29 cellular contexts compared by ENCODE assay signal in genomic region chr4:73985528-73985852, GRCh38. TPM values are rescaled to one million over a fixed set of nuclear protein-coding genes. Genes with fewer than 3 reads are reported as not detected.
"Had no signal": no experiment of that assay in that cellular context is flagged by ENCODE, and none has a peak within 500 bp of the region (broad histone marks: within the 10 kb centered on the region; RNA-seq: fewer than 3 reads in every experiment).

No MANE protein-coding gene starts in this region.

- H3K4me3 ChIP-seq: adrenal gland, ascending aorta, esophagus muscularis mucosa, hepatocyte, mucosa of descending colon, thoracic aorta had no signal

- ATAC-seq: left cardiac atrium, mucosa of descending colon, right cardiac atrium had no signal

- H3K9ac ChIP-seq: parathyroid adenoma had no signal

- H3K9me3 Mint-ChIP-seq: activated T-cell treated with anti-CD3 and anti-CD28 coated beads, Interleukin-2, amount 50 U/mL, for 24 hours; activated T-helper 2 cell treated with anti-CD3 and anti-CD28 coated beads, Interferon-gamma antibody, Interleukin-2, Interleukin-4, amounts not matched to agents 10 μg/mL and 5 μg/mL and 100 μg/mL, durations not matched to agents 14 hours and 24 hours and 36 hours; nephron progenitor cell; type B pancreatic cell had no signal

- H3K36me3 Mint-ChIP-seq: activated naive CD8-positive, alpha-beta T cell; type B pancreatic cell had no signal

- H3K27ac ChIP-seq: adrenal gland, ascending aorta, brain microvascular endothelial cell, esophagus muscularis mucosa, hepatocyte, parathyroid adenoma, thoracic aorta had no signal

- DNase-seq: activated naive CD4-positive, alpha-beta T cell; activated T-cell treated with anti-CD3 and anti-CD28 coated beads, Interleukin-2, amount 50 U/mL, for 24 hours; adrenal gland; brain microvascular endothelial cell; central memory CD4-positive, alpha-beta T cell; effector memory CD4-positive, alpha-beta T cell; glutamatergic neuron; left cardiac atrium; mesendoderm; mucosa of descending colon; nephron progenitor cell; right cardiac atrium; stimulated activated CD4-positive, alpha-beta T cell treated with anti-CD3 and anti-CD28 coated beads, Interleukin-4, amount 100 ng/mL, for 24 hours; stimulated activated naive CD4-positive, alpha-beta T cell treated with Interleukin-2 at 50 U/mL for 16 hours; T-helper 9 cell had no signal

- H3K4me1 Mint-ChIP-seq: nephron progenitor cell had no signal

- H3K9me3 ChIP-seq: adrenal gland, ascending aorta, esophagus muscularis mucosa, mucosa of descending colon, thoracic aorta had no signal

- H3K79me2 ChIP-seq: hepatocyte, parathyroid adenoma had no signal

- H3K4me3 Mint-ChIP-seq: activated naive CD8-positive, alpha-beta T cell; activated T-cell treated with anti-CD3 and anti-CD28 coated beads, Interleukin-2, amount 50 U/mL, for 24 hours; nephron progenitor cell; type B pancreatic cell had no signal

- H3K4me2 ChIP-seq: hepatocyte had no signal

- H3K4me1 ChIP-seq: adrenal gland, ascending aorta, parathyroid adenoma had no signal

- H3K27ac Mint-ChIP-seq: activated naive CD8-positive, alpha-beta T cell; activated T-cell treated with anti-CD3 and anti-CD28 coated beads, Interleukin-2, amount 50 U/mL, for 24 hours; activated T-helper 2 cell treated with anti-CD3 and anti-CD28 coated beads, Interferon-gamma antibody, Interleukin-2, Interleukin-4, amounts not matched to agents 10 μg/mL and 5 μg/mL and 100 μg/mL, durations not matched to agents 14 hours and 24 hours and 36 hours; nephron progenitor cell; type B pancreatic cell had no signal

- H2AFZ ChIP-seq: hepatocyte, parathyroid adenoma had no signal

- H3K36me3 ChIP-seq: adrenal gland, ascending aorta, brain microvascular endothelial cell, esophagus muscularis mucosa, thoracic aorta had no signal

- H3K27me3 ChIP-seq: adrenal gland, ascending aorta, brain microvascular endothelial cell, hepatocyte had no signal

- FAIRE-seq: colon, frontal cortex, islet of Langerhans had no signal

RNA-seq across cellular contexts. Expression of gene PPBP, which starts 2.5 kb away (rescaled TPM):
- total RNA-seq: activated T-helper 2 cell treated with anti-CD3 and anti-CD28 coated beads, Interferon-gamma antibody, Interleukin-2, Interleukin-4, amounts not matched to agents 10 μg/mL and 5 μg/mL and 100 μg/mL, durations not matched to agents 14 hours and 24 hours and 36 hours; ascending aorta; dermis microvascular lymphatic vessel endothelial cell; mucosa of descending colon; pulmonary artery endothelial cell; thoracic aorta had no signal
- polyA plus RNA-seq: hepatocyte, right cardiac atrium had no signal

RNA-seq across cellular contexts. Expression of gene PF4, which starts 3.7 kb away (rescaled TPM):
- total RNA-seq: activated T-helper 2 cell treated with anti-CD3 and anti-CD28 coated beads, Interferon-gamma antibody, Interleukin-2, Interleukin-4, amounts not matched to agents 10 μg/mL and 5 μg/mL and 100 μg/mL, durations not matched to agents 14 hours and 24 hours and 36 hours; dermis microvascular lymphatic vessel endothelial cell; frontal cortex; hepatocyte; lower leg skin; pulmonary artery endothelial cell; right cardiac atrium; thoracic aorta had no signal

RNA-seq across cellular contexts. Expression of gene CXCL5, which starts 13.0 kb away (rescaled TPM):
- total RNA-seq: activated T-helper 2 cell treated with anti-CD3 and anti-CD28 coated beads, Interferon-gamma antibody, Interleukin-2, Interleukin-4, amounts not matched to agents 10 μg/mL and 5 μg/mL and 100 μg/mL, durations not matched to agents 14 hours and 24 hours and 36 hours; ascending aorta; frontal cortex; lower leg skin; right cardiac atrium had no signal

RNA-seq across cellular contexts. Expression of gene CXCL3, which starts 53.0 kb away (rescaled TPM):
- total RNA-seq: ascending aorta had no signal
